In genomic region chr17:28811594-28812135, GRCh38 we compare ENCODE assay signal across 8 cellular contexts. TPM values are rescaled to one million over a fixed set of nuclear protein-coding genes. Genes with fewer than 3 reads are reported as not detected.
DNase-seq lines count a peak whose midpoint lies in the region; ATAC-seq, FAIRE-seq and TF ChIP-seq lines count a peak whose summit lies in the region.

No MANE protein-coding gene starts in this region.

- peak overlapping the region; percentile 89 to 94 for H3K27ac ChIP-seq in A549
- H3K27ac ChIP-seq in temporal lobe (ENCODE audit: low read depth, low read length): peak overlapping the region; percentile 74

- no peaks in the 10 kb centered on the region for H3K36me3 Mint-ChIP-seq in brain

- POLR2A ChIA-PET in A549 (lab: Yijun Ruan, JAX): interaction anchor here (0.5 to 1.9 kb wide), 4 partner anchors 31 to 154 kb away, joined by 3 to 10 read pairs (median 4); partner anchors contain the start of gene FAM222B

- peaks cover 52% of the 10 kb centered on the region for H3K4me1 ChIP-seq in A549

- peak overlapping the region; percentile 77 to 98 (median 95) for H3K27ac Mint-ChIP-seq in brain

- TF ChIP-seq EP300 in A549 (IDR thresholded peaks at IDR 0.05): no peak

- DNase-seq in A549 (ENCODE audit: low read depth in 1 of 2, low spot score in 1 of 2) (peak; percentile 59 to 65), GM12865 (ENCODE audit: low read depth) (peak; percentile 15), NCI-H2171 treated with DMSO at 0.1 percent for 48 hours (lab: John Stamatoyannopoulos, UW) (peak; percentile 54), left lobe of liver (ENCODE audit: low spot score) (no peak)
- DNase-seq in activated effector memory CD4-positive, alpha-beta T cell treated with Interleukin-2 at 50 U/mL for 16 hours: no peak

- H3K4me3 ChIP-seq in A549 (peak overlapping the region; percentile 73), GM12865 (ENCODE audit: low read depth, low read length) (peak overlapping the region; percentile 64)

- no peak for TF ChIP-seq POLR2A in A549 (IDR thresholded peaks at IDR 0.05; ENCODE audit: low read length)

- CTCF ChIA-PET in A549 (lab: Yijun Ruan, JAX): interaction anchor here (0.6 to 10.6 kb wide), 11 partner anchors 8 to 105 kb away, joined by 3 to 99 read pairs (median 6); no protein-coding TSS in a partner anchor

- H3K4me3 Mint-ChIP-seq in brain: peak overlapping the region; percentile 90 to 95 (median 94)

- peak; percentile 32 for FAIRE-seq in A549 (lab: Jason Lieb, UNC)

- no peaks in the 10 kb centered on the region for H3K9me3 ChIP-seq in A549

- H3K9me3 Mint-ChIP-seq in brain: no peaks in the 10 kb centered on the region

- peak overlapping the region; percentile 90 for H3K4me2 ChIP-seq in A549

- ATAC-seq in A549 (peak; percentile 37 to 46; a peak in 4 of 6 replicates), left lobe of liver (peak; percentile 19), GM21390 (IDR thresholded peaks at IDR 0.05; ENCODE audit: unreplicated experiment) (no peak)

- TF ChIP-seq RAD21 in A549 (conservative IDR thresholded peaks at IDR 0.05 in 1 of 2, IDR thresholded peaks at IDR 0.05 in 1 of 2): 0 out of 5 replicates have a peak, but pooled peaks of 1 of the 2 experiments have one; percentile 3

- TF ChIP-seq CTCF in A549 (IDR thresholded peaks at IDR 0.05) (no peak), GM12865 (IDR thresholded peaks at IDR 0.05; ENCODE audit: insufficient read depth, low read depth, low read length, missing control alignments) (no peak), brain (conservative IDR thresholded peaks at IDR 0.05) (no peak)

- WGBS in A549 (ENCODE audit: missing lambda C conversion rate): 2% methylated on average over 7 of the region's 7 CpGs

- peaks cover 65% of the 10 kb centered on the region for H3K4me1 Mint-ChIP-seq in brain

- peaks cover 8% of the 10 kb centered on the region for H3K27me3 Mint-ChIP-seq in brain

TF ChIP-seq in A549, 52 proteins besides CTCF, POLR2A, EP300 and RAD21:
- TF ChIP-seq RARB (CRISPR knock-in tag; IDR thresholded peaks at IDR 0.05) (no peak), MAFK (IDR thresholded peaks at IDR 0.05; ENCODE audit: partially characterized antibody) (peak; percentile 55)

RNA-seq across cellular contexts. Expression of gene FAM222B, which starts 30.9 kb away (rescaled TPM):
- polyA plus RNA-seq in A549 (2011; rRNA removed) (10.7 and 15.3 TPM in 2 replicates), A549 (2017; fragmentation: RNase III; extraction: RNeasy Plus Mini Kit Qiagen cat#74134 plus additional on column Dnase treatment) (14.3 to 15.6 TPM (median 14.7 TPM) in 3 replicates), brain (ENCODE audit: insufficient read depth, low read depth, low replicate concordance) (32.3 TPM)
- 15.6 and 18.7 TPM in 2 replicates for polyA plus RNA-seq in A549 (2012; cell fraction: cytosol; rRNA removed)
- polyA plus RNA-seq in A549 (2012; cell fraction: nucleus; rRNA removed): 24.5 and 29.5 TPM in 2 replicates
- polyA minus RNA-seq in A549 (2011; rRNA and poly(A)+ RNA removed): 16.4 and 24.5 TPM in 2 replicates
- total RNA-seq in left lobe of liver (6.6 TPM), temporal lobe (3.4 TPM)

RNA-seq across cellular contexts. Expression of gene ERAL1, which starts 43.2 kb away (rescaled TPM):
- 88.3 and 123 TPM in 2 replicates for polyA plus RNA-seq in A549 (2011; rRNA removed)
- 129 and 154 TPM in 2 replicates for polyA plus RNA-seq in A549 (2012; cell fraction: cytosol; rRNA removed)
- 136 and 150 TPM in 2 replicates for polyA plus RNA-seq in A549 (2012; cell fraction: nucleus; rRNA removed)
- 78.8 to 80.2 TPM (median 78.9 TPM) in 3 replicates for polyA plus RNA-seq in A549 (2017; fragmentation: RNase III; extraction: RNeasy Plus Mini Kit Qiagen cat#74134 plus additional on column Dnase treatment)
- 104 and 144 TPM in 2 replicates for polyA minus RNA-seq in A549 (2011; rRNA and poly(A)+ RNA removed)
- polyA plus RNA-seq in brain (ENCODE audit: insufficient read depth, low read depth, low replicate concordance): 91.1 TPM
- total RNA-seq in left lobe of liver: 25.3 TPM
- 24.6 TPM for total RNA-seq in temporal lobe

Comparison
In these comparisons a context has a peak if more than half of its experiments do, and no peak if none do; other contexts are left out.
1. DNase-seq: peak in A549 (2 of 2), GM12865 (single experiment) and NCI-H2171 treated with DMSO at 0.1 percent for 48 hours (single experiment); none in left lobe of liver (single experiment) and activated effector memory CD4-positive, alpha-beta T cell treated with Interleukin-2 at 50 U/mL for 16 hours (single experiment).